In genomic region chr12:52434096-52434733, GRCh38 we compare ENCODE assay signal across 1 cellular context.
TF ChIP-seq lines count a peak whose summit lies in the region.

Gene KRT75, minus strand, starts transcription at chr12:52434371. Its CDS starts 67 bp downstream, at chr12:52434304.

TF ChIP-seq in HEK293, 187 proteins besides CTCF, POLR2A, EP300 and RAD21 (continued from another document and continues in another):
- TF ChIP-seq ZNF639 (tag by site-specific recombination; IDR thresholded peaks at IDR 0.05) (peak; percentile 88), ZNF555 (tag by site-specific recombination; conservative IDR thresholded peaks at IDR 0.05) (no peak), ZNF114 (tag by site-specific recombination; IDR thresholded peaks at IDR 0.05) (no peak), MYNN (tag by site-specific recombination; IDR thresholded peaks at IDR 0.05; ENCODE audit: borderline replicate concordance) (no peak), SETDB1 (IDR thresholded peaks at IDR 0.05; ENCODE audit: insufficient read length, low read length) (no peak), ZNF148 (tag by site-specific recombination; IDR thresholded peaks at IDR 0.05; ENCODE audit: borderline replicate concordance) (no peak), ZNF837 (tag by site-specific recombination; IDR thresholded peaks at IDR 0.05) (no peak), GLI4 (tag by site-specific recombination; IDR thresholded peaks at IDR 0.05) (no peak), ZNF654 (tag by site-specific recombination; IDR thresholded peaks at IDR 0.05; ENCODE audit: low read depth) (no peak), ZFHX2 (tag by site-specific recombination; conservative IDR thresholded peaks at IDR 0.05) (peak; percentile 31; the same call in 1 of the 2 replicates), HOXC10 (CRISPR knock-in tag; IDR thresholded peaks at IDR 0.05) (no peak), ZNF580 (tag by site-specific recombination; IDR thresholded peaks at IDR 0.05) (no peak), REPIN1 (tag by site-specific recombination; IDR thresholded peaks at IDR 0.05; ENCODE audit: low read depth) (no peak), KLF7 (tag by site-specific recombination; IDR thresholded peaks at IDR 0.05; ENCODE audit: borderline replicate concordance) (no peak), ZNF423 (tag by site-specific recombination; IDR thresholded peaks at IDR 0.05) (no peak), ZNF596 (tag by site-specific recombination; IDR thresholded peaks at IDR 0.05) (no peak), HOXA7 (CRISPR knock-in tag; IDR thresholded peaks at IDR 0.05; ENCODE audit: borderline replicate concordance) (no peak), ZNF645 (tag by site-specific recombination; IDR thresholded peaks at IDR 0.05) (no peak), ZNF19 (tag by site-specific recombination; IDR thresholded peaks at IDR 0.05; ENCODE audit: low read depth) (no peak), ZBTB21 (tag by site-specific recombination; IDR thresholded peaks at IDR 0.05) (peak; percentile 72), SP7 (tag by site-specific recombination; IDR thresholded peaks at IDR 0.05) (peak; percentile 35; the same call in 1 of the 2 replicates), PRDM4 (tag by site-specific recombination; IDR thresholded peaks at IDR 0.05) (no peak), ZNF510 (tag by site-specific recombination; IDR thresholded peaks at IDR 0.05; ENCODE audit: insufficient replicate concordance) (no peak), YY2 (tag by site-specific recombination; IDR thresholded peaks at IDR 0.05) (no peak), ZNF585B (tag by site-specific recombination; IDR thresholded peaks at IDR 0.05) (no peak), HOXD13 (CRISPR knock-in tag; IDR thresholded peaks at IDR 0.05; ENCODE audit: borderline replicate concordance) (no peak), ZNF202 (tag by site-specific recombination; IDR thresholded peaks at IDR 0.05; ENCODE audit: borderline replicate concordance) (no peak), ZNF335 (tag by site-specific recombination; conservative IDR thresholded peaks at IDR 0.05) (peak; percentile 95), ZNF23 (tag by site-specific recombination; IDR thresholded peaks at IDR 0.05; ENCODE audit: borderline replicate concordance) (no peak), ZNF155 (tag by site-specific recombination; IDR thresholded peaks at IDR 0.05) (no peak), ZFP41 (tag by site-specific recombination; IDR thresholded peaks at IDR 0.05; ENCODE audit: borderline replicate concordance) (no peak), SALL2 (tag by site-specific recombination; IDR thresholded peaks at IDR 0.05; ENCODE audit: borderline replicate concordance) (no peak), ZNF394 (tag by site-specific recombination; IDR thresholded peaks at IDR 0.05; ENCODE audit: borderline replicate concordance) (peak; percentile 30; the same call in 1 of the 2 replicates), ZNF571 (tag by site-specific recombination; IDR thresholded peaks at IDR 0.05) (no peak), ZNF433 (tag by site-specific recombination; IDR thresholded peaks at IDR 0.05; ENCODE audit: low read depth) (no peak), ZNF121 (tag by site-specific recombination; IDR thresholded peaks at IDR 0.05) (no peak), GLIS1 (tag by site-specific recombination; IDR thresholded peaks at IDR 0.05) (no peak), SCRT2 (tag by site-specific recombination; IDR thresholded peaks at IDR 0.05) (peak; percentile 30; the same call in 1 of the 2 replicates), ZNF239 (tag by site-specific recombination; IDR thresholded peaks at IDR 0.05) (no peak), ZEB2 (tag by site-specific recombination; IDR thresholded peaks at IDR 0.05) (peak; percentile 88), ZXDB (tag by site-specific recombination; IDR thresholded peaks at IDR 0.05) (no peak), ZSCAN16 (tag by site-specific recombination; IDR thresholded peaks at IDR 0.05) (no peak), ZNF624 (tag by site-specific recombination; IDR thresholded peaks at IDR 0.05) (no peak), ZNF791 (tag by site-specific recombination; IDR thresholded peaks at IDR 0.05) (no peak), ZNF549 (tag by site-specific recombination; IDR thresholded peaks at IDR 0.05) (no peak), ZFP37 (tag by site-specific recombination; IDR thresholded peaks at IDR 0.05) (no peak), ZNF830 (tag by site-specific recombination; IDR thresholded peaks at IDR 0.05; ENCODE audit: low read depth) (no peak), ZNF560 (tag by site-specific recombination; IDR thresholded peaks at IDR 0.05; ENCODE audit: borderline replicate concordance) (no peak), ZNF391 (tag by site-specific recombination; IDR thresholded peaks at IDR 0.05; ENCODE audit: borderline replicate concordance, low read depth) (0 out of 2 replicates have a peak, but pooled peaks have one; percentile 33), ZNF501 (tag by site-specific recombination; IDR thresholded peaks at IDR 0.05) (no peak), ZNF311 (tag by site-specific recombination; IDR thresholded peaks at IDR 0.05; ENCODE audit: borderline replicate concordance) (no peak), ZNF18 (tag by site-specific recombination; IDR thresholded peaks at IDR 0.05) (no peak), ZNF174 (tag by site-specific recombination; IDR thresholded peaks at IDR 0.05) (no peak), REST (tag by site-specific recombination; IDR thresholded peaks at IDR 0.05) (no peak)
- TF ChIP-seq, protein P1, sequence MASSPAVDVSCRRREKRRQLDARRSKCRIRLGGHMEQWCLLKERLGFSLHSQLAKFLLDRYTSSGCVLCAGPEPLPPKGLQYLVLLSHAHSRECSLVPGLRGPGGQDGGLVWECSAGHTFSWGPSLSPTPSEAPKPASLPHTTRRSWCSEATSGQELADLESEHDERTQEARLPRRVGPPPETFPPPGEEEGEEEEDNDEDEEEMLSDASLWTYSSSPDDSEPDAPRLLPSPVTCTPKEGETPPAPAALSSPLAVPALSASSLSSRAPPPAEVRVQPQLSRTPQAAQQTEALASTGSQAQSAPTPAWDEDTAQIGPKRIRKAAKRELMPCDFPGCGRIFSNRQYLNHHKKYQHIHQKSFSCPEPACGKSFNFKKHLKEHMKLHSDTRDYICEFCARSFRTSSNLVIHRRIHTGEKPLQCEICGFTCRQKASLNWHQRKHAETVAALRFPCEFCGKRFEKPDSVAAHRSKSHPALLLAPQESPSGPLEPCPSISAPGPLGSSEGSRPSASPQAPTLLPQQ (tag by site-specific recombination; IDR thresholded peaks at IDR 0.05), result peak; percentile 88
